ENCODE assay signal across 8 cellular contexts in genomic region chr4:76993787-76994641, GRCh38. TPM values are rescaled to one million over a fixed set of nuclear protein-coding genes. Genes with fewer than 3 reads are reported as not detected.
DNase-seq lines count a peak whose midpoint lies in the region; ATAC-seq, FAIRE-seq and TF ChIP-seq lines count a peak whose summit lies in the region.

No MANE protein-coding gene starts in this region.

- H3K18ac ChIP-seq in mesendoderm (ENCODE audit: low read length) = no peak overlapping the region

- CTCF ChIA-PET in GM10248 (lab: Yijun Ruan, JAX) = interaction anchor here (1.0 to 8.0 kb wide), 9 partner anchors 7 to 59 kb away, joined by 3 to 60 read pairs (median 4); no protein-coding TSS in a partner anchor

- no peak overlapping the region for H3K9ac ChIP-seq in mesendoderm (ENCODE audit: low read length)

- no peaks in the 10 kb centered on the region for H3K27me3 ChIP-seq in pancreas
- no peaks in the 10 kb centered on the region for H3K27me3 ChIP-seq in mesendoderm (ENCODE audit: insufficient read depth, low read length, poor library complexity)

- FAIRE-seq in pancreas (lab: Jason Lieb, UNC) = no peak

- H2AK5ac ChIP-seq in mesendoderm (ENCODE audit: low read length) = no peak overlapping the region

- POLR2A ChIA-PET in GM10248 (lab: Yijun Ruan, JAX) = interaction anchor here (0.6 to 1.1 kb wide), 2 partner anchors 37 to 200 kb away, joined by 3 to 9 read pairs; no protein-coding TSS in a partner anchor

- H3K4me2 ChIP-seq in mesendoderm (ENCODE audit: low read length) = no peak overlapping the region

- H3K4me3 ChIP-seq in pancreas (no peak overlapping the region), mesendoderm (ENCODE audit: low read length) (no peak overlapping the region)

- H3K36me3 ChIP-seq in pancreas = peaks cover 0 to 4% (median 0%) of the 10 kb centered on the region in 3 donors
- peaks cover 4% of the 10 kb centered on the region for H3K36me3 ChIP-seq in mesendoderm (ENCODE audit: control insufficient read depth, insufficient read depth, low read length)

- no peak overlapping the region for H2BK5ac ChIP-seq in mesendoderm (ENCODE audit: low read length)

- 58 to 85% methylated on average over 10 of the region's 10 CpGs for WGBS in pancreas, 2 donors
- 100% methylated on average over 2 of the region's 10 CpGs for WGBS in mesendoderm (ENCODE audit: extremely low coverage, insufficient coverage, low lambda C conversion rate)

- H3K79me2 ChIP-seq in mesendoderm (ENCODE audit: control insufficient read depth, insufficient read depth, low read length) = peaks cover 29% of the 10 kb centered on the region

- no peak overlapping the region for H3K27ac ChIP-seq in pancreas
- no peak overlapping the region for H3K27ac ChIP-seq in mesendoderm (ENCODE audit: low read depth, low read length)

- no peak for TF ChIP-seq CTCF in GM10248 (IDR thresholded peaks at IDR 0.05; ENCODE audit: control extremely low read depth, extremely low read depth, low read depth, missing control alignments)
- TF ChIP-seq CTCF in pancreas (IDR thresholded peaks at IDR 0.05) = no peak

- peak; percentile 78 for ATAC-seq in GM21737 (IDR thresholded peaks at IDR 0.05; ENCODE audit: unreplicated experiment)
- peak; percentile 65 to 77 (median 70) for ATAC-seq in pancreas

- intact Hi-C loops in pancreas (cut with DNase I) = no loop called here

- no peak overlapping the region for H3K4ac ChIP-seq in mesendoderm (ENCODE audit: low read depth, low read length)

- H2BK120ac ChIP-seq in mesendoderm (ENCODE audit: low read depth, low read length) = no peak overlapping the region

- H3K56ac ChIP-seq in mesendoderm (ENCODE audit: low read length) = no peak overlapping the region

- H3K4me1 ChIP-seq in pancreas (no peaks in the 10 kb centered on the region), mesendoderm (ENCODE audit: control insufficient read depth, low read depth, low read length) (peaks cover 9% of the 10 kb centered on the region)

- DNase-seq in GM10248 (ENCODE audit: extremely low spot score) = peak; percentile 60
- DNase-seq in NCI-H1436 treated with DMSO at 0.1 percent for 48 hours (lab: John Stamatoyannopoulos, UW) = peak; percentile 14
- DNase-seq in activated T-cell treated with anti-CD3 and anti-CD28 coated beads for 4 hours = peak; percentile 29
- DNase-seq in pancreas = no peak
- no peak for DNase-seq in DMS114 treated with DMSO at 0.1 percent for 48 hours (lab: John Stamatoyannopoulos, UW; ENCODE audit: unreplicated experiment)
- no peak for DNase-seq in HPDE6-E6E7 (ENCODE audit: extremely low spot score)
- DNase-seq in mesendoderm = no peak

- H3K9me3 ChIP-seq in pancreas = no peaks in the 10 kb centered on the region

- no peak overlapping the region for H3K23ac ChIP-seq in mesendoderm (ENCODE audit: low read length)

- H3K79me1 ChIP-seq in mesendoderm (ENCODE audit: low read length) = peaks cover 24% of the 10 kb centered on the region

- no peak overlapping the region for H4K5ac ChIP-seq in mesendoderm (ENCODE audit: low read length)

- no peak overlapping the region for H4K8ac ChIP-seq in mesendoderm (ENCODE audit: low read depth, low read length)

- no peak overlapping the region for H2BK15ac ChIP-seq in mesendoderm (replicated peaks; ENCODE audit: low read depth)

RNA-seq across cellular contexts. Expression of gene SEPTIN11, which starts 44.5 kb away (rescaled TPM):
- 10 to 100 TPM; 18.6 to 48.9 (median 28.9) TPM for total RNA-seq in pancreas
- 10 to 100 TPM; 11.6 to 13.6 TPM for polyA plus RNA-seq in pancreas
- 142 TPM for polyA plus RNA-seq in mesendoderm (2013, experiment 1 of 2)
- polyA plus RNA-seq in mesendoderm (2013, experiment 2 of 2) = 163 TPM

Comparison
In these comparisons a context has a peak if more than half of its experiments do, and no peak if none do; other contexts are left out.
1. DNase-seq: peak in GM10248 (single experiment), NCI-H1436 treated with DMSO at 0.1 percent for 48 hours (single experiment) and activated T-cell treated with anti-CD3 and anti-CD28 coated beads for 4 hours (single experiment); none in pancreas (0 of 6), DMS114 treated with DMSO at 0.1 percent for 48 hours (single experiment), HPDE6-E6E7 (single experiment) and mesendoderm (single experiment).